ENCODE assay signal across 8 cellular contexts in the genomic region with DNA sequence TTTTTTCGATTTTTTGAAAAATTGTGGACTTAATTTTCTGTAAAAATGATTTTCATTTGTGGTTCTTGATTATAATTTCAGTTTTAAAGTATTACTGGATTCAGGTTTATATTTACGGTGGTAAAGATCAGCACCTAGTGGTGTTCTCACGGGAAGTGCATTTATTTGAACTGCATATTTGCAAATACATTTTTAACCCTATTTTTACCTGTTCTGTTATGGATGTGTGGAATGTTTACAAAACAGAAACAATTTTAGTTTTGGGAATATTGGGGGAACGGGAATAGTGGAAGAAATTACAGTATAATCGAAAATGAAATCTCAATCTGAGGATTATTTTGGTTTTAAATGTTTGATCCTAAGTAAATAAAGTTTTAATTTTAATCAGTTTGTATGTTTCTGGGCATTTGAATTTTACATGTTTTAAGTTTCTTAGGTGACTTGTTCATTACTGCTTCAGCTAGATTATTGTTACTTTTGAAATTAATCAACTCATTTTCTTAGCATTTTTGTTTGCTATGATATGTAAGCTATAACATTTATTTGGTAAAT. TPM values are rescaled to one million over a fixed set of nuclear protein-coding genes. Genes with fewer than 3 reads are reported as not detected.
DNase-seq lines count a peak whose midpoint lies in the region; ATAC-seq and TF ChIP-seq lines count a peak whose summit lies in the region.

No MANE protein-coding gene starts in this region.

- ATAC-seq in lung (ENCODE audit: insufficient read depth, low FRiP score) = no peak
- ATAC-seq in GM18909 (IDR thresholded peaks at IDR 0.05; ENCODE audit: poor library complexity, unreplicated experiment) = no peak
- ATAC-seq in HG03460 (IDR thresholded peaks at IDR 0.05; ENCODE audit: unreplicated experiment) = no peak

- H3K9me3 ChIP-seq in lung (ENCODE audit: control insufficient read depth in 2 of 2, insufficient read depth in 1 of 2, low read length in 1 of 2) (peaks cover 0 to 2% of the 10 kb centered on the region in 2 donors), vagina (no peaks in the 10 kb centered on the region)

- H3K36me3 ChIP-seq in lung (ENCODE audit: control insufficient read depth in 2 of 2, insufficient read depth in 2 of 2, low read length in 2 of 2) = peaks cover 0 to 6% of the 10 kb centered on the region in 2 donors
- peaks cover 0 to 7% of the 10 kb centered on the region in 2 donors for H3K36me3 ChIP-seq in vagina

- TF ChIP-seq CTCF in cardiac fibroblast (IDR thresholded peaks at IDR 0.05; ENCODE audit: low read depth, low read length) (peak; percentile 13), lung (IDR thresholded peaks at IDR 0.05; ENCODE audit: control extremely low read depth, extremely low read depth) (peak; percentile 0), vagina (IDR thresholded peaks at IDR 0.05) (peak in 1 of 3 experiments; percentile 12)

- DNase-seq in NCI-H1417 treated with DMSO at 0.1 percent for 48 hours (lab: John Stamatoyannopoulos, UW) (peak; percentile 65), NCI-H1417 (lab: John Stamatoyannopoulos, UW) (no peak), NCI-H460 (ENCODE audit: extremely low read depth, low read depth) (peak; percentile 16), cardiac fibroblast (ENCODE audit: low read depth in 2 of 2) (peak in 1 of 2 donors; percentile 58), lung (ENCODE audit: low spot score) (no peak), vagina (ENCODE audit: extremely low spot score in 2 of 2) (no peak)

- intact Hi-C loops in vagina (cut with DNase I) = loop anchor here (5.0 kb wide), 1 partner anchor 109 kb away; no protein-coding TSS in a partner anchor

- no peak for TF ChIP-seq POLR2A in vagina (IDR thresholded peaks at IDR 0.05)

- peaks cover 1 to 5% of the 10 kb centered on the region in 2 donors for H3K4me1 ChIP-seq in lung (ENCODE audit: control insufficient read depth in 2 of 2, insufficient read depth in 2 of 2, low read length in 2 of 2)
- H3K4me1 ChIP-seq in vagina = peaks cover 15% of the 10 kb centered on the region

- H3K4me3 ChIP-seq in cardiac fibroblast (replicated peaks in 1 of 2; ENCODE audit: low read depth in 2 of 2, low read length in 2 of 2) = peak overlapping the region; percentile 62 to 67
- H3K4me3 ChIP-seq in lung = no peak overlapping the region
- peak overlapping the region; percentile 62 to 70 for H3K4me3 ChIP-seq in vagina

- 1 to 4% methylated on average over 5 of the region's 5 CpGs for WGBS in lung, 2 donors

- no peaks in the 10 kb centered on the region for H3K27me3 ChIP-seq in lung (ENCODE audit: control insufficient read depth, insufficient read depth)
- no peaks in the 10 kb centered on the region for H3K27me3 ChIP-seq in vagina

- H3K27ac ChIP-seq in lung (ENCODE audit: low read depth in 1 of 2, low read length in 1 of 2) (peak overlapping the region in 1 of 2 donors; percentile 96), vagina (peak overlapping the region; percentile 94)

RNA-seq across cellular contexts. Expression of gene ATF7IP, which starts 0.8 kb away (rescaled TPM):
- 23.2 and 25.5 TPM in 2 replicates for total RNA-seq in NCI-H460 (2014; rRNA removed; shearing (Covaris generic))
- polyA plus RNA-seq in NCI-H460 (2014; cell fraction: nucleus; rRNA removed) = 9.6 and 14.7 TPM in 2 replicates
- total RNA-seq in lung (100 to 1,000 TPM in 1 of 2 donors, 10 to 100 TPM in 1; 57.3 to 122 TPM), vagina (46.4 TPM)
- 1 to 10 TPM; 6.9 to 9.0 TPM for polyA plus RNA-seq in lung

Comparison
In these comparisons a context has a peak if more than half of its experiments do, and no peak if none do; other contexts are left out.
1. DNase-seq: peak in NCI-H1417 treated with DMSO at 0.1 percent for 48 hours (single experiment) and NCI-H460 (single experiment); none in NCI-H1417 (0 of 3), lung (single experiment) and vagina (0 of 2).